ENCODE assay signal across 1 cellular context in the genomic region with DNA sequence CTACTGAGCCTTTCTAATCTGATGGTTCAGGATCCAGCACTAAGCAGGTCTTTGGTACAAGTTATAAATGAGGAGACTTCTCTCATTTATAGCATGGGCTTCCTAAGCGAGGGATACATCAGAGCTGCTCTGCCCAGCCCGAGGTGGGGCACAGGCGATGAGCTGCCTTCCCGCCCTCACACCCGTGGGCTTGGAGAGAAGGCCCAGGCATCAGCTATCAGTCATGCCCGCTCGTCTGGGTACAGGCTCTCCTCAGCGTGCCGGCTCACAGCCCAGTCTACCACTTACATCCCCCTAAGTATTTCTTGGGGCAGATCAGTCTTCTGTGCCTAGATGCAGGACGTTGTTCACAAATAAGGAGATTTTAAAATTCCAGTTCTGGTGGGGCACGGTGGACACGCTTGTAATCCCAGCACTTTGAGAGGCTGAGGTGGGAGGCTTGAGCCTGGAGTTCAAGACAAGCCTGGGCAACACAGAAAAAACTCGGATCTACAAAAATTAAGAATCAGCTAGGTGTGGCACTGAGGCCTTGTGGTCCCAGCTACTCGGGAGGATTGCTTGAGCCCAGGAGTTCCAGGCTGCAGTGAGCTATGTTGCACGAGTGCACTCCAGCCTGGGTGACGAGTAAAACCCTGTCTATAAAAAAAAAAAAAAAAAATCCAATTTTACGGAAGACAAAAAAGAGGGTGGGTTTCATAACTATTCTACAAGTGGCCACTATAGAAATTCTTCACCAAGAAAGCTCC.
TF ChIP-seq lines count a peak whose summit lies in the region.

No MANE protein-coding gene starts in this region.

TF ChIP-seq in HepG2, 621 proteins besides CTCF, POLR2A, EP300 and RAD21:
- TF ChIP-seq MLLT10 (CRISPR knock-in tag; IDR thresholded peaks at IDR 0.05) (no peak), MTF1 (CRISPR knock-in tag; IDR thresholded peaks at IDR 0.05) (no peak), FOXK1 (CRISPR knock-in tag; IDR thresholded peaks at IDR 0.05; ENCODE audit: borderline replicate concordance, low read depth) (no peak), ATM (IDR thresholded peaks at IDR 0.05; ENCODE audit: borderline replicate concordance) (no peak), DNMT1 (CRISPR knock-in tag; IDR thresholded peaks at IDR 0.05) (no peak), GATA4 (IDR thresholded peaks at IDR 0.05; ENCODE audit: borderline replicate concordance, low read depth) (no peak), KAT7 (CRISPR knock-in tag; IDR thresholded peaks at IDR 0.05; ENCODE audit: borderline replicate concordance) (no peak), ZNF75D (CRISPR knock-in tag; IDR thresholded peaks at IDR 0.05; ENCODE audit: borderline replicate concordance) (no peak), ZNF431 (CRISPR knock-in tag; IDR thresholded peaks at IDR 0.05; ENCODE audit: borderline replicate concordance, low read depth) (no peak), PPARG (CRISPR knock-in tag; conservative IDR thresholded peaks at IDR 0.05) (no peak), ZNF577 (CRISPR knock-in tag; IDR thresholded peaks at IDR 0.05; ENCODE audit: borderline replicate concordance, low read depth) (no peak), TAF15 (IDR thresholded peaks at IDR 0.05; ENCODE audit: low read depth, low read length, poor library complexity, severe bottlenecking) (no peak), ATRX (CRISPR knock-in tag; IDR thresholded peaks at IDR 0.05; ENCODE audit: borderline replicate concordance) (no peak)
- TF ChIP-seq, protein P1, sequence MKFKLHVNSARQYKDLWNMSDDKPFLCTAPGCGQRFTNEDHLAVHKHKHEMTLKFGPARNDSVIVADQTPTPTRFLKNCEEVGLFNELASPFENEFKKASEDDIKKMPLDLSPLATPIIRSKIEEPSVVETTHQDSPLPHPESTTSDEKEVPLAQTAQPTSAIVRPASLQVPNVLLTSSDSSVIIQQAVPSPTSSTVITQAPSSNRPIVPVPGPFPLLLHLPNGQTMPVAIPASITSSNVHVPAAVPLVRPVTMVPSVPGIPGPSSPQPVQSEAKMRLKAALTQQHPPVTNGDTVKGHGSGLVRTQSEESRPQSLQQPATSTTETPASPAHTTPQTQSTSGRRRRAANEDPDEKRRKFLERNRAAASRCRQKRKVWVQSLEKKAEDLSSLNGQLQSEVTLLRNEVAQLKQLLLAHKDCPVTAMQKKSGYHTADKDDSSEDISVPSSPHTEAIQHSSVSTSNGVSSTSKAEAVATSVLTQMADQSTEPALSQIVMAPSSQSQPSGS (CRISPR knock-in tag; IDR thresholded peaks at IDR 0.05): no peak
- TF ChIP-seq, protein P2, sequence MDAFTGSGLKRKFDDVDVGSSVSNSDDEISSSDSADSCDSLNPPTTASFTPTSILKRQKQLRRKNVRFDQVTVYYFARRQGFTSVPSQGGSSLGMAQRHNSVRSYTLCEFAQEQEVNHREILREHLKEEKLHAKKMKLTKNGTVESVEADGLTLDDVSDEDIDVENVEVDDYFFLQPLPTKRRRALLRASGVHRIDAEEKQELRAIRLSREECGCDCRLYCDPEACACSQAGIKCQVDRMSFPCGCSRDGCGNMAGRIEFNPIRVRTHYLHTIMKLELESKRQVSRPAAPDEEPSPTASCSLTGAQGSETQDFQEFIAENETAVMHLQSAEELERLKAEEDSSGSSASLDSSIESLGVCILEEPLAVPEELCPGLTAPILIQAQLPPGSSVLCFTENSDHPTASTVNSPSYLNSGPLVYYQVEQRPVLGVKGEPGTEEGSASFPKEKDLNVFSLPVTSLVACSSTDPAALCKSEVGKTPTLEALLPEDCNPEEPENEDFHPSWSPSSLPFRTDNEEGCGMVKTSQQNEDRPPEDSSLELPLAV (CRISPR knock-in tag; conservative IDR thresholded peaks at IDR 0.05; ENCODE audit: low read depth): no peak
- TF ChIP-seq, protein P3, sequence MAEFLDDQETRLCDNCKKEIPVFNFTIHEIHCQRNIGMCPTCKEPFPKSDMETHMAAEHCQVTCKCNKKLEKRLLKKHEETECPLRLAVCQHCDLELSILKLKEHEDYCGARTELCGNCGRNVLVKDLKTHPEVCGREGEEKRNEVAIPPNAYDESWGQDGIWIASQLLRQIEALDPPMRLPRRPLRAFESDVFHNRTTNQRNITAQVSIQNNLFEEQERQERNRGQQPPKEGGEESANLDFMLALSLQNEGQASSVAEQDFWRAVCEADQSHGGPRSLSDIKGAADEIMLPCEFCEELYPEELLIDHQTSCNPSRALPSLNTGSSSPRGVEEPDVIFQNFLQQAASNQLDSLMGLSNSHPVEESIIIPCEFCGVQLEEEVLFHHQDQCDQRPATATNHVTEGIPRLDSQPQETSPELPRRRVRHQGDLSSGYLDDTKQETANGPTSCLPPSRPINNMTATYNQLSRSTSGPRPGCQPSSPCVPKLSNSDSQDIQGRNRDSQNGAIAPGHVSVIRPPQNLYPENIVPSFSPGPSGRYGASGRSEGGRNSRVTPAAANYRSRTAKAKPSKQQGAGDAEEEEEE (CRISPR knock-in tag; IDR thresholded peaks at IDR 0.05; ENCODE audit: borderline replicate concordance): no peak
- TF ChIP-seq, protein P4, sequence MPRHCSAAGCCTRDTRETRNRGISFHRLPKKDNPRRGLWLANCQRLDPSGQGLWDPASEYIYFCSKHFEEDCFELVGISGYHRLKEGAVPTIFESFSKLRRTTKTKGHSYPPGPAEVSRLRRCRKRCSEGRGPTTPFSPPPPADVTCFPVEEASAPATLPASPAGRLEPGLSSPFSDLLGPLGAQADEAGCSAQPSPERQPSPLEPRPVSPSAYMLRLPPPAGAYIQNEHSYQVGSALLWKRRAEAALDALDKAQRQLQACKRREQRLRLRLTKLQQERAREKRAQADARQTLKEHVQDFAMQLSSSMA (CRISPR knock-in tag; IDR thresholded peaks at IDR 0.05): no peak
- TF ChIP-seq, protein P5, sequence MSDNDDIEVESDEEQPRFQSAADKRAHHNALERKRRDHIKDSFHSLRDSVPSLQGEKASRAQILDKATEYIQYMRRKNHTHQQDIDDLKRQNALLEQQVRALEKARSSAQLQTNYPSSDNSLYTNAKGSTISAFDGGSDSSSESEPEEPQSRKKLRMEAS (IDR thresholded peaks at IDR 0.05): no peak
